ENCODE assay signal across 17 cellular contexts in the genomic region with DNA sequence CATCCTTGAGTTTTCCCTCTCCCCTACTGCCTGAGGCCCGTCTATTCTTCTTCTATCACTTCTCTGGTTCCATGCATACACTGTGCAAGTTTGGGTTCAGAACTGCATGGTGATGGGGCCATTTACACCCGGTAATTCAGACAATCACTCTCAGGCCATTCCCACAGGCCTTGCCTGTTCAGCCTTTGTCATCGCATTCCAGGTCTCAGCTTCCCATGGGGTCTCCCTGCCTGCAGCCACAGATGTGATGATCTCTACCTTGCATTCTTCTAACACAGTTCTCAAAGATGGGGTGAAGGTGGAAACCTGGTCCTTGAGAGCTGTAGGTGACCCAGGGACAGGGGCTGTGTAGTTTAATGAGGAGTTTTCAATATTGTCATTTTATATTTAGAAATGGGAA.
DNase-seq lines count a peak whose midpoint lies in the region; ATAC-seq, FAIRE-seq and TF ChIP-seq lines count a peak whose summit lies in the region.
"Had no signal": no experiment of that assay in that cellular context is flagged by ENCODE, and none has a peak within 500 bp of the region (broad histone marks: within the 10 kb centered on the region; RNA-seq: fewer than 3 reads in every experiment).

No MANE protein-coding gene starts in this region.

- H3K36me3 Mint-ChIP-seq in endodermal cell (ENCODE audit: low read depth) (no peaks in the 10 kb centered on the region), neural progenitor cell (no peaks in the 10 kb centered on the region), endothelial cell (ENCODE audit: low read depth, unreplicated experiment) (no peaks in the 10 kb centered on the region)
- no peaks in the 10 kb centered on the region for H3K36me3 Mint-ChIP-seq in activated naive CD4-positive, alpha-beta T cell treated with anti-CD3 and anti-CD28 coated beads, Interleukin-2, amount 10 ng/mL, durations not matched to agents 7 days and 5 days
- H3K36me3 Mint-ChIP-seq: CD4-positive, CD25-positive, alpha-beta regulatory T cell; CD8-positive, alpha-beta memory T cell had no signal

- H3K9me3 ChIP-seq in GM12878 (replicated peaks; ENCODE audit: control insufficient read depth, insufficient read depth, low read length) (no peaks in the 10 kb centered on the region; the same call in 2 of the 3 replicates), endodermal cell (ENCODE audit: control insufficient read depth, low read length) (no peaks in the 10 kb centered on the region), neural progenitor cell (ENCODE audit: low read depth) (no peaks in the 10 kb centered on the region)
- H3K9me3 ChIP-seq: BE2C, Caco-2, HAP-1 had no signal

- no peaks in the 10 kb centered on the region for H3K9me3 Mint-ChIP-seq in endodermal cell
- H3K9me3 Mint-ChIP-seq in neural progenitor cell = no peaks in the 10 kb centered on the region
- H3K9me3 Mint-ChIP-seq in endothelial cell (ENCODE audit: unreplicated experiment) = no peaks in the 10 kb centered on the region
- H3K9me3 Mint-ChIP-seq in activated naive CD4-positive, alpha-beta T cell treated with anti-CD3 and anti-CD28 coated beads, Interleukin-2, amount 10 ng/mL, durations not matched to agents 7 days and 5 days = no peaks in the 10 kb centered on the region
- H3K9me3 Mint-ChIP-seq: CD4-positive, CD25-positive, alpha-beta regulatory T cell; CD8-positive, alpha-beta memory T cell had no signal

- H4K20me1 ChIP-seq in GM12878 (ENCODE audit: control insufficient read depth, insufficient read depth) = no peaks in the 10 kb centered on the region
- no peaks in the 10 kb centered on the region for H4K20me1 ChIP-seq in neural progenitor cell (ENCODE audit: low read depth)

- in situ Hi-C loops in GM12878 (cut with MboI) = no loop called here

- CTCF ChIA-PET in GM12878 (lab: Yijun Ruan, JAX) = interaction anchor here (1.0 to 3.7 kb wide), 2 partner anchors 10 to 26 kb away, joined by 3 to 10 read pairs; no protein-coding TSS in a partner anchor
- CTCF ChIA-PET in activated naive CD4-positive, alpha-beta T cell treated with anti-CD3 and anti-CD28 coated beads, Interleukin-2, amount 10 ng/mL, durations not matched to agents 7 days and 5 days (lab: Charles Lee) = no interaction called here

- no peak for TF ChIP-seq RAD21 in GM12878 (IDR thresholded peaks at IDR 0.05; ENCODE audit: insufficient read depth, low read depth, low read length)

- no peak overlapping the region for H3K27ac Mint-ChIP-seq in endodermal cell
- H3K27ac Mint-ChIP-seq in neural progenitor cell = no peak overlapping the region
- H3K27ac Mint-ChIP-seq in endothelial cell (ENCODE audit: unreplicated experiment) = no peak overlapping the region
- no peak overlapping the region for H3K27ac Mint-ChIP-seq in activated naive CD4-positive, alpha-beta T cell treated with anti-CD3 and anti-CD28 coated beads, Interleukin-2, amount 10 ng/mL, durations not matched to agents 7 days and 5 days
- H3K27ac Mint-ChIP-seq: CD4-positive, CD25-positive, alpha-beta regulatory T cell; CD8-positive, alpha-beta memory T cell had no signal

- no peak for TF ChIP-seq CTCF in GM12878 (IDR thresholded peaks at IDR 0.05 in 2 of 3, conservative IDR thresholded peaks at IDR 0.05 in 1 of 3; ENCODE audit: control insufficient read depth in 2 of 3, extremely low read depth in 1 of 3, insufficient read depth in 1 of 3, low read depth in 3 of 3, low read length in 3 of 3)
- TF ChIP-seq CTCF in endodermal cell (conservative IDR thresholded peaks at IDR 0.05) = no peak
- no peak for TF ChIP-seq CTCF in neural progenitor cell (IDR thresholded peaks at IDR 0.05)
- no peak for TF ChIP-seq CTCF in endothelial cell (IDR thresholded peaks at IDR 0.05; ENCODE audit: unreplicated experiment)

- no peak for DNase-seq in GM12878 (ENCODE audit: low read depth, low spot score)
- DNase-seq in endodermal cell = peak; percentile 70
- peak; percentile 48 for DNase-seq in neural progenitor cell (ENCODE audit: low spot score)
- no peak for DNase-seq in endothelial cell (ENCODE audit: low spot score)
- no peak for DNase-seq in activated naive CD4-positive, alpha-beta T cell treated with anti-CD3 and anti-CD28 coated beads, Interleukin-2, amount 10 ng/mL, durations not matched to agents 7 days and 5 days
- DNase-seq in GM19240 (ENCODE audit: insufficient read length, low spot score) = no peak
- DNase-seq: ACHN; BE2C; C1 segment of cervical spinal cord; Caco-2; CD4-positive, CD25-positive, alpha-beta regulatory T cell; CD8-positive, alpha-beta memory T cell had no signal

- no peaks in the 10 kb centered on the region for H3K4me1 Mint-ChIP-seq in endodermal cell
- H3K4me1 Mint-ChIP-seq in neural progenitor cell = peaks cover 5% of the 10 kb centered on the region
- no peaks in the 10 kb centered on the region for H3K4me1 Mint-ChIP-seq in endothelial cell (ENCODE audit: unreplicated experiment)
- H3K4me1 Mint-ChIP-seq in activated naive CD4-positive, alpha-beta T cell treated with anti-CD3 and anti-CD28 coated beads, Interleukin-2, amount 10 ng/mL, durations not matched to agents 7 days and 5 days = no peaks in the 10 kb centered on the region
- H3K4me1 Mint-ChIP-seq: CD4-positive, CD25-positive, alpha-beta regulatory T cell; CD8-positive, alpha-beta memory T cell had no signal

- H3K4me3 Mint-ChIP-seq in endodermal cell (no peak overlapping the region), neural progenitor cell (no peak overlapping the region), endothelial cell (ENCODE audit: unreplicated experiment) (no peak overlapping the region)
- H3K4me3 Mint-ChIP-seq in activated naive CD4-positive, alpha-beta T cell treated with anti-CD3 and anti-CD28 coated beads, Interleukin-2, amount 10 ng/mL, durations not matched to agents 7 days and 5 days = no peak overlapping the region
- H3K4me3 Mint-ChIP-seq: CD4-positive, CD25-positive, alpha-beta regulatory T cell; CD8-positive, alpha-beta memory T cell had no signal

- ATAC-seq in GM12878 = no peak

- TF ChIP-seq POLR2A in GM12878 (IDR thresholded peaks at IDR 0.05; ENCODE audit: low read depth, low read length) = no peak

- H3K79me2 ChIP-seq in GM12878 (ENCODE audit: control insufficient read depth, insufficient read depth, low read length) (peaks cover 46% of the 10 kb centered on the region), neural progenitor cell (ENCODE audit: low read depth) (no peaks in the 10 kb centered on the region)

- RAD21 ChIA-PET in GM12878 (lab: Charles Lee; ENCODE audit: unreplicated experiment) = interaction anchor here (1.1 to 2.2 kb wide), 5 partner anchors 10 to 36 kb away, joined by 3 to 8 read pairs (median 6); no protein-coding TSS in a partner anchor

- no TSS peak for BruUV-seq in GM12878 (replicated peaks; lab: Mats Ljungman, UMichigan)

- H3K4me1 ChIP-seq in GM12878 (ENCODE audit: control insufficient read depth, insufficient read depth, low read length) (peaks cover 38% of the 10 kb centered on the region), endodermal cell (ENCODE audit: control insufficient read depth, insufficient read depth, low read length) (no peaks in the 10 kb centered on the region), neural progenitor cell (peaks cover 14% of the 10 kb centered on the region)
- H3K4me1 ChIP-seq: BE2C, Caco-2 had no signal

- SMC1A ChIA-PET in GM12878 (lab: Charles Lee; ENCODE audit: uncharacterized antibody, unreplicated experiment) = interaction anchor here (1.1 to 9.2 kb wide), 9 partner anchors 9 to 82 kb away, joined by 3 to 89 read pairs (median 10); no protein-coding TSS in a partner anchor

- peaks cover 7% of the 10 kb centered on the region for H3F3A ChIP-seq in neural progenitor cell (ENCODE audit: low read depth)

- H3K27me3 Mint-ChIP-seq in endodermal cell (ENCODE audit: insufficient read depth) (peaks cover 11% of the 10 kb centered on the region), neural progenitor cell (ENCODE audit: insufficient read depth, low read depth) (peaks cover 2% of the 10 kb centered on the region), endothelial cell (ENCODE audit: unreplicated experiment) (peaks cover 2% of the 10 kb centered on the region)
- H3K27me3 Mint-ChIP-seq in activated naive CD4-positive, alpha-beta T cell treated with anti-CD3 and anti-CD28 coated beads, Interleukin-2, amount 10 ng/mL, durations not matched to agents 7 days and 5 days = peaks cover 33% of the 10 kb centered on the region

- H2AFZ ChIP-seq in GM12878 (ENCODE audit: control insufficient read depth, low read depth, low read length) (no peak overlapping the region), neural progenitor cell (replicated peaks) (peak overlapping the region; percentile 95)

- intact Hi-C loops in GM12878 (cut with micrococcal nuclease; ENCODE audit: unreplicated experiment) = no loop called here

- H3K4me2 ChIP-seq in GM12878 (ENCODE audit: control insufficient read depth, insufficient read depth) = no peak overlapping the region
- peak overlapping the region; percentile 27 for H3K4me2 ChIP-seq in neural progenitor cell

- H3K27me3 ChIP-seq in GM12878 (replicated peaks in 1 of 2; ENCODE audit: control insufficient read depth in 2 of 2, insufficient read depth in 2 of 2, low read length in 1 of 2) = no peaks in the 10 kb centered on the region
- peaks cover 4% of the 10 kb centered on the region for H3K27me3 ChIP-seq in endodermal cell (ENCODE audit: control insufficient read depth, insufficient read depth, low read length, poor library complexity, severe bottlenecking)
- no peaks in the 10 kb centered on the region for H3K27me3 ChIP-seq in neural progenitor cell
- H3K27me3 ChIP-seq: BE2C had no signal

- H3K4me3 ChIP-seq in GM12878 (no peak overlapping the region), endodermal cell (ENCODE audit: low read length) (no peak overlapping the region), neural progenitor cell (no peak overlapping the region)
- H3K4me3 ChIP-seq: HAP-1 had no signal

- 67% methylated on average over 3 of the region's 3 CpGs for WGBS in GM12878 (ENCODE audit: insufficient coverage, insufficient replicate concordance, low lambda C conversion rate, missing lambda C conversion rate)
- WGBS in endodermal cell (ENCODE audit: insufficient coverage in 1 of 2, insufficient read length in 1 of 2), 2 experiments = 78 to 83% methylated on average over 1 to 3 of the region's 3 CpGs

- POLR2A ChIA-PET in GM12878 (lab: Charles Lee) = interaction anchor here (1.5 to 6.6 kb wide), 3 partner anchors 13 to 27 kb away, joined by 4 to 44 read pairs (median 8); no protein-coding TSS in a partner anchor

- no peak for TF ChIP-seq EP300 in GM12878 (IDR thresholded peaks at IDR 0.05; ENCODE audit: borderline replicate concordance in 1 of 2, control insufficient read depth in 1 of 2, low read depth in 2 of 2, low read length in 2 of 2)

- FAIRE-seq in GM12878 (lab: Jason Lieb, UNC) = no peak
- FAIRE-seq: A204.1, D721Med, G401.6, GM12892 had no signal

- H3K9ac ChIP-seq in GM12878 (ENCODE audit: control insufficient read depth, insufficient read depth, low read length) = no peak overlapping the region
- no peak overlapping the region for H3K9ac ChIP-seq in endodermal cell (ENCODE audit: extremely low read depth, low read length, poor library complexity, severe bottlenecking)
- H3K9ac ChIP-seq in neural progenitor cell = no peak overlapping the region

- H3K36me3 ChIP-seq in GM12878 (ENCODE audit: control insufficient read depth in 2 of 2, insufficient read depth in 2 of 2, low read length in 1 of 2) (peaks cover 0 to 2% of the 10 kb centered on the region in 2 experiments; a peak in 2 of 4 replicates), endodermal cell (ENCODE audit: control insufficient read depth, insufficient read depth, low read length) (no peaks in the 10 kb centered on the region), neural progenitor cell (no peaks in the 10 kb centered on the region)
- H3K36me3 ChIP-seq: BE2C, HAP-1 had no signal

- H3K27ac ChIP-seq in GM12878 (ENCODE audit: control insufficient read depth, insufficient read depth) = peak overlapping the region; percentile 90; the same call in 1 of the 2 replicates
- H3K27ac ChIP-seq in endodermal cell (ENCODE audit: low read depth, low read length) = no peak overlapping the region
- H3K27ac ChIP-seq in neural progenitor cell = no peak overlapping the region

Comparison
In these comparisons a context has a peak if more than half of its experiments do, and no peak if none do; other contexts are left out.
1. DNase-seq: peak in endodermal cell (single experiment) and neural progenitor cell (single experiment); none in GM12878 (single experiment), endothelial cell (single experiment), activated naive CD4-positive, alpha-beta T cell treated with anti-CD3 and anti-CD28 coated beads, Interleukin-2, amount 10 ng/mL, durations not matched to agents 7 days and 5 days (single experiment) and GM19240 (single experiment).